2 cellular contexts compared by ENCODE assay signal in genomic region chr1:10662090-10662688, GRCh38.
TF ChIP-seq lines count a peak whose summit lies in the region.

No MANE protein-coding gene starts in this region.

TF ChIP-seq in HepG2, 621 proteins besides CTCF, POLR2A, EP300 and RAD21:
- TF ChIP-seq SMYD3 (CRISPR knock-in tag; IDR thresholded peaks at IDR 0.05): no peak
- TF ChIP-seq, protein P1, sequence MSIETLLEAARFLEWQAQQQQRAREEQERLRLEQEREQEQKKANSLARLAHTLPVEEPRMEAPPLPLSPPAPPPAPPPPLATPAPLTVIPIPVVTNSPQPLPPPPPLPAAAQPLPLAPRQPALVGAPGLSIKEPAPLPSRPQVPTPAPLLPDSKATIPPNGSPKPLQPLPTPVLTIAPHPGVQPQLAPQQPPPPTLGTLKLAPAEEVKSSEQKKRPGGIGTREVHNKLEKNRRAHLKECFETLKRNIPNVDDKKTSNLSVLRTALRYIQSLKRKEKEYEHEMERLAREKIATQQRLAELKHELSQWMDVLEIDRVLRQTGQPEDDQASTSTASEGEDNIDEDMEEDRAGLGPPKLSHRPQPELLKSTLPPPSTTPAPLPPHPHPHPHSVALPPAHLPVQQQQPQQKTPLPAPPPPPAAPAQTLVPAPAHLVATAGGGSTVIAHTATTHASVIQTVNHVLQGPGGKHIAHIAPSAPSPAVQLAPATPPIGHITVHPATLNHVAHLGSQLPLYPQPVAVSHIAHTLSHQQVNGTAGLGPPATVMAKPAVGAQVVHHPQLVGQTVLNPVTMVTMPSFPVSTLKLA (IDR thresholded peaks at IDR 0.05): peak; percentile 76

TF ChIP-seq in H1, 55 proteins besides CTCF, POLR2A, EP300 and RAD21:
- TF ChIP-seq BACH1 (IDR thresholded peaks at IDR 0.05; ENCODE audit: low read length) (no peak), GTF2F1 (IDR thresholded peaks at IDR 0.05; ENCODE audit: borderline replicate concordance, low read depth, low read length) (no peak), YY1 (IDR thresholded peaks at IDR 0.05; ENCODE audit: low read depth, low read length) (no peak), RBBP5 (IDR thresholded peaks at IDR 0.05; ENCODE audit: borderline replicate concordance, low read depth, low read length) (no peak), ATF3 (IDR thresholded peaks at IDR 0.05; ENCODE audit: insufficient read depth, low read depth, low read length) (no peak)
TF ChIP-seq in H1: peak in this region for 0.
